Comparison of ENCODE assay signal across 18 cellular contexts in the genomic region with DNA sequence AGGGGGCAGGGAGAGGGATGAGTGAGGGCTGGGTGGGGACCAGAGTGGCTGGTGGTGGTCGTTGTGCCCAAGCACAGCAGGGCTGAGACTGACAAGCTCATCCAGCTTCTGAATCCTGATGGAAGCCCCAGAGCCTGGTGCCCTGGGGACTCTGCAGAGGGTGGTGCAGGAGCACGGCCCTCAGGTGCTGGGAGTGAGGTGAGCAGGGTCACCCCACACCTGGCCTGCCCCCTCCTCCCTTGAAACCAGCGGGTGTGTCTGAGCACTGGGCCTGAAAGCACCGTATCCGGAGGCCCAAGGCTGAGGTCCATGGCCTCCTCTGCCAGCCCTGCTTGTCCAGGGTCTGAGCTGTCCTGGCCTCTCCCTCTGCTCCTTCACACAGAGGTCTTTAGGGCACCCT.
"Had no signal": no experiment of that assay in that cellular context is flagged by ENCODE, and none has a peak within 500 bp of the region (broad histone marks: within the 10 kb centered on the region; RNA-seq: fewer than 3 reads in every experiment).

No MANE protein-coding gene starts in this region.

- H3K4me1 ChIP-seq: esophagus squamous epithelium, foreskin keratinocyte, heart right ventricle, left lung, lower lobe of right lung had no signal

- H3K4me3 Mint-ChIP-seq: mesothelial cell of epicardium had no signal

- H3K36me3 ChIP-seq: esophagus squamous epithelium, heart right ventricle, left lung, lower lobe of right lung had no signal

- H3K27me3 ChIP-seq: esophagus squamous epithelium, foreskin keratinocyte, heart right ventricle, left lung had no signal

- H3K4me3 ChIP-seq: coronary artery, dorsolateral prefrontal cortex, esophagus squamous epithelium, heart right ventricle, left lung, lower lobe of right lung, mucosa of descending colon had no signal

- H3K4me1 Mint-ChIP-seq: mesothelial cell of epicardium had no signal

- H3K27ac ChIP-seq: coronary artery, dorsolateral prefrontal cortex, esophagus squamous epithelium, foreskin keratinocyte, heart right ventricle, left lung, lower lobe of right lung had no signal

- H3K9me3 ChIP-seq: lower lobe of right lung had no signal

- ATAC-seq: foreskin keratinocyte, heart right ventricle, left cardiac atrium, left lung, left ventricle myocardium superior, mucosa of descending colon had no signal

- H3K27ac Mint-ChIP-seq: mesothelial cell of epicardium had no signal

- DNase-seq: dermis blood vessel endothelial cell; dorsolateral prefrontal cortex; effector CD4-positive, alpha-beta T cell; effector memory CD4-positive, alpha-beta T cell; esophagus squamous epithelium; foreskin keratinocyte; glutamatergic neuron; head of caudate nucleus; heart right ventricle; hippocampal formation; left cardiac atrium; left ventricle myocardium superior; lower lobe of right lung; mesenchymal stem cell; mucosa of descending colon had no signal
